Comparison of ENCODE assay signal across 15 cellular contexts in the genomic region with DNA sequence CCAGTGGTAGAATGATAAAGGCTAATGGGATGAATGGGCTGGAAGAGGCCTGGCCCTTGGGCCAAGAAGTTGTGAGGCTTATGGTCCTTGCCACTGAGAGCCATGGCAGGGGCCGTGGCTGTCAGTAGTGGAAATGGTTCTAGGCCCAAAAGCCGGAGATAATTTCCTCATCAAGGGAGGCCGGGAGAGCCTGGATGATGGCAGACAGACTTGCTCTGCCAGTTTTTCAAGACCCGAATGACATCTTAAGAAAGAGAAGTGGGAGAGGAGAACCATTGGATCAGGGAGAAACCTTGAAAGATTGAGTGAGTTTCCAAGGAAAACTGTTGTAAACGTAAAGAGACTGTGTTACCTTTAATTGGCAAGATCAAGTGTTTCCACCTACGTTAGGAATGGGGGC. TPM values are rescaled to one million over a fixed set of nuclear protein-coding genes. Genes with fewer than 3 reads are reported as not detected.
A peak's percentile ranks its signal among the peaks of the same experiment; 100 is the strongest.
DNase-seq lines count a peak whose midpoint lies in the region; ATAC-seq and TF ChIP-seq lines count a peak whose summit lies in the region.
"Had no signal": no experiment of that assay in that cellular context is flagged by ENCODE, and none has a peak within 500 bp of the region (broad histone marks: within the 10 kb centered on the region; RNA-seq: fewer than 3 reads in every experiment).

No MANE protein-coding gene starts in this region.

- peak overlapping the region; percentile 86 for H3K27ac Mint-ChIP-seq in type B pancreatic cell

- 94 to 97% (median 94%) methylated on average over 6 of the region's 6 CpGs for WGBS in heart left ventricle, 4 donors
- WGBS in esophagus, 2 donors, result 54 to 64% methylated on average over 6 of the region's 6 CpGs

- H3K4me3 ChIP-seq in heart left ventricle, result no peak overlapping the region
- no peak overlapping the region for H3K4me3 ChIP-seq in SJCRH30
- no peak overlapping the region for H3K4me3 ChIP-seq in esophagus (ENCODE audit: low read depth in 1 of 2, low read length in 2 of 2)
- no peak overlapping the region for H3K4me3 ChIP-seq in brain microvascular endothelial cell (ENCODE audit: low read depth, low read length)
- H3K4me3 ChIP-seq in gastrocnemius medialis, result no peak overlapping the region
- H3K4me3 ChIP-seq: gastroesophageal sphincter had no signal

- H3K36me3 Mint-ChIP-seq in type B pancreatic cell, result no peaks in the 10 kb centered on the region

- no peak for TF ChIP-seq POLR2A in heart left ventricle (IDR thresholded peaks at IDR 0.05)
- no peak for TF ChIP-seq POLR2A in gastrocnemius medialis (IDR thresholded peaks at IDR 0.05)

- H3K27ac ChIP-seq in heart left ventricle (peak overlapping the region in 8 of 12 donors; percentile 43 to 80 (median 68)), SJCRH30 (peak overlapping the region; percentile 100), esophagus (ENCODE audit: low read depth in 2 of 2, low read length in 1 of 2) (peak overlapping the region; percentile 50 to 75), brain microvascular endothelial cell (no peak overlapping the region), gastrocnemius medialis (peak overlapping the region in 2 of 4 donors; percentile 41 to 73)

- H3K27me3 ChIP-seq in heart left ventricle (no peaks in the 10 kb centered on the region), SJCRH30 (no peaks in the 10 kb centered on the region), esophagus (ENCODE audit: control insufficient read depth in 1 of 2, insufficient read depth in 2 of 2, low read length in 2 of 2) (no peaks in the 10 kb centered on the region), brain microvascular endothelial cell (replicated peaks) (no peaks in the 10 kb centered on the region), gastrocnemius medialis (no peaks in the 10 kb centered on the region)
- H3K27me3 ChIP-seq: gastroesophageal sphincter had no signal

- no peak for ATAC-seq in heart left ventricle
- no peak for ATAC-seq in GM21528 (IDR thresholded peaks at IDR 0.05; ENCODE audit: low FRiP score, unreplicated experiment)
- no peak for ATAC-seq in gastrocnemius medialis

- H3K9me3 Mint-ChIP-seq in type B pancreatic cell, result peaks cover 7% of the 10 kb centered on the region
- H3K9me3 Mint-ChIP-seq: neural crest cell had no signal

- no peak for DNase-seq in heart left ventricle
- no peak for DNase-seq in cardiac septum (ENCODE audit: low spot score)
- no peak for DNase-seq in SJCRH30
- DNase-seq in type B pancreatic cell (ENCODE audit: extremely low spot score, unreplicated experiment), result no peak
- DNase-seq in brain microvascular endothelial cell, result no peak
- no peak for DNase-seq in gastrocnemius medialis
- DNase-seq: activated CD8-positive, alpha-beta memory T cell treated with anti-CD3 and anti-CD28 coated beads, Interleukin-2, amount 50 U/mL, for 4 hours; GF-D8; GOT3; NCI-H1694 treated with DMSO at 0.1 percent for 48 hours had no signal

- no peaks in the 10 kb centered on the region for H3K27me3 Mint-ChIP-seq in type B pancreatic cell
- H3K27me3 Mint-ChIP-seq: stimulated activated naive CD8-positive, alpha-beta T cell treated with anti-CD3 and anti-CD28 coated beads, Interleukin-15, amount 100 ng/mL, for 72 hours had no signal

- H3K36me3 ChIP-seq in heart left ventricle, result no peaks in the 10 kb centered on the region
- H3K36me3 ChIP-seq in SJCRH30, result no peaks in the 10 kb centered on the region
- no peaks in the 10 kb centered on the region for H3K36me3 ChIP-seq in esophagus (ENCODE audit: control insufficient read depth in 2 of 2, insufficient read depth in 2 of 2, low read length in 1 of 2)
- no peaks in the 10 kb centered on the region for H3K36me3 ChIP-seq in brain microvascular endothelial cell (replicated peaks)
- no peaks in the 10 kb centered on the region for H3K36me3 ChIP-seq in gastrocnemius medialis
- H3K36me3 ChIP-seq: gastroesophageal sphincter had no signal

- TF ChIP-seq CTCF in heart left ventricle (IDR thresholded peaks at IDR 0.05) (no peak), type B pancreatic cell (conservative IDR thresholded peaks at IDR 0.05) (no peak), brain microvascular endothelial cell (IDR thresholded peaks at IDR 0.05; ENCODE audit: low read depth, low read length, missing control alignments) (no peak), gastrocnemius medialis (IDR thresholded peaks at IDR 0.05 in 4 of 5, conservative IDR thresholded peaks at IDR 0.05 in 1 of 5) (no peak)

- in situ Hi-C loops in brain microvascular endothelial cell (cut with HindIII; ENCODE audit: low pct_ligation_motif_present, low sequenced_read_pairs) (loop anchor here (25.0 kb wide), 2 partner anchors 147 to 422 kb away; no protein-coding TSS in a partner anchor), gastrocnemius medialis (cut with MboI; ENCODE audit: low sequenced_read_pairs in 4 of 4) (loop anchor here in 2 of 4 donors (25.0 kb wide), 2 partner anchors 247 to 422 kb away; no protein-coding TSS in a partner anchor)

- peaks cover 22% of the 10 kb centered on the region for H3K4me1 Mint-ChIP-seq in type B pancreatic cell (ENCODE audit: unreplicated experiment)

- H3K9me3 ChIP-seq in heart left ventricle, result no peaks in the 10 kb centered on the region
- H3K9me3 ChIP-seq in SJCRH30 (replicated peaks), result no peaks in the 10 kb centered on the region
- H3K9me3 ChIP-seq in esophagus (ENCODE audit: control insufficient read depth in 2 of 2, insufficient read depth in 1 of 2, low read depth in 1 of 2, low read length in 1 of 2), result no peaks in the 10 kb centered on the region
- no peaks in the 10 kb centered on the region for H3K9me3 ChIP-seq in gastrocnemius medialis
- H3K9me3 ChIP-seq: gastroesophageal sphincter had no signal

- intact Hi-C loops in heart left ventricle (cut with DNase I), result loop anchor here in 1 of 10 donors (10.0 kb wide), 1 partner anchor 149 kb away; no protein-coding TSS in a partner anchor
- intact Hi-C loops in cardiac septum (cut with DNase I), result loop anchor here (10.0 kb wide), 1 partner anchor 169 kb away; no protein-coding TSS in a partner anchor
- intact Hi-C loops in gastrocnemius medialis (cut with DNase I; ENCODE audit: low total_unique reads), result no loop called here

- peaks cover 0 to 28% (median 8%) of the 10 kb centered on the region in 12 donors for H3K4me1 ChIP-seq in heart left ventricle
- peaks cover 26% of the 10 kb centered on the region for H3K4me1 ChIP-seq in SJCRH30
- no peaks in the 10 kb centered on the region for H3K4me1 ChIP-seq in esophagus (ENCODE audit: control insufficient read depth in 2 of 2, insufficient read depth in 2 of 2, low read length in 1 of 2)
- H3K4me1 ChIP-seq in gastrocnemius medialis, result no peaks in the 10 kb centered on the region

- H3K4me3 Mint-ChIP-seq in type B pancreatic cell, result peak overlapping the region; percentile 24
- H3K4me3 Mint-ChIP-seq: neural crest cell had no signal

RNA-seq across cellular contexts. Expression of gene VPS54, which starts 46.3 kb away (rescaled TPM):
- total RNA-seq in heart left ventricle, result 10 to 100 TPM in 4 of 9 donors, 1 to 10 TPM in 5; 8.7 to 14.0 (median 9.6) TPM
- polyA plus RNA-seq in heart left ventricle, result 1 to 10 TPM; 6.4 to 8.7 TPM
- 12.7 TPM for total RNA-seq in cardiac septum
- 41.0 and 48.4 TPM in 2 replicates for total RNA-seq in SJCRH30 (2014; rRNA removed; shearing (Covaris generic))
- 10 to 100 TPM in 1 of 2 donors, 1 to 10 TPM in 1; 9.1 to 11.1 TPM for polyA plus RNA-seq in esophagus
- total RNA-seq in type B pancreatic cell (ENCODE audit: low replicate concordance), result 21.5 and 23.3 TPM in 2 replicates
- total RNA-seq in gastrocnemius medialis, result 10 to 100 TPM in 2 of 4 donors, 1 to 10 TPM in 2; 7.9 to 12.4 (median 9.8) TPM
